Comparison of ENCODE assay signal across 23 cellular contexts in the genomic region with DNA sequence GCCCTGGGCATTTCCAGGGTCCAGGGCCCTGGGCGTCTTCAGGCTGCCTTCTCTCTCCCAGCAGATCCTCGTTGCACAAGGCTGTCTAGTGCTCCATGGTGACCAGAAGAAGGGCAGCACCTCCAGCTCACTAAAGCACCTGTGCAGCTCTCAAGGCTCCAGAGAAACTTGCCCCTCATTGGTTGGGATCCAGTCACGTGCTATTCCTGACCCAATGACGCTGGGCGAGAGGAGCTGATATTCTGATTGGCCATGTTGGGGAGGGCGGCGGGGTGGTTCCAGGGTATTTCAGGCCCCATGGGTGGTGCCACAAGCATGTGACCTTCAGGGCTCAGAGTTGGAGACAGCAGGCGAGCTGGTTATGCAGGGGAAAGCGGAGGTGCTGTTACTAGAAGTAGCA.
"Had no signal": no experiment of that assay in that cellular context is flagged by ENCODE, and none has a peak within 500 bp of the region (broad histone marks: within the 10 kb centered on the region; RNA-seq: fewer than 3 reads in every experiment).

No MANE protein-coding gene starts in this region.

- ATAC-seq: effector memory CD8-positive, alpha-beta T cell; esophagus mucosa; gastrocnemius medialis; heart right ventricle; left cardiac atrium; left lung; left ventricle myocardium superior; lower lobe of right lung had no signal

- H3K4me3 Mint-ChIP-seq: dendritic cell treated with granulocyte-macrophage colony-stimulating factor and Interleukin-4, amounts not matched to agents 40 ng/mL and 50 ng/mL, for 4 days; effector memory CD8-positive, alpha-beta T cell; endodermal cell had no signal

- DNase-seq: colonic mucosa; cortex of kidney; effector CD8-positive, alpha-beta T cell; effector memory CD8-positive, alpha-beta T cell; endodermal cell; erythroblast; esophagus squamous epithelium; foreskin fibroblast; foreskin melanocyte; gastrocnemius medialis; glutamatergic neuron; head of caudate nucleus; heart right ventricle; hippocampal formation; left cardiac atrium; left lung; left ventricle myocardium superior; lower lobe of right lung; mesenchymal stem cell; midbrain had no signal

- H3K36me3 ChIP-seq: colonic mucosa, esophagus squamous epithelium, gastrocnemius medialis, heart right ventricle, left lung, lower lobe of right lung had no signal

- H3K27me3 Mint-ChIP-seq: dendritic cell treated with granulocyte-macrophage colony-stimulating factor and Interleukin-4, amounts not matched to agents 40 ng/mL and 50 ng/mL, for 4 days; effector memory CD8-positive, alpha-beta T cell had no signal

- H3K4me1 ChIP-seq: colonic mucosa, esophagus squamous epithelium, gastrocnemius medialis, heart right ventricle, left lung, lower lobe of right lung had no signal

- H3K27me3 ChIP-seq: colonic mucosa, esophagus squamous epithelium, gastrocnemius medialis, heart right ventricle, left lung had no signal

- H3K27ac Mint-ChIP-seq: dendritic cell treated with granulocyte-macrophage colony-stimulating factor and Interleukin-4, amounts not matched to agents 40 ng/mL and 50 ng/mL, for 4 days; effector memory CD8-positive, alpha-beta T cell; endodermal cell had no signal

- H3K9me3 ChIP-seq: colonic mucosa, esophagus squamous epithelium, gastrocnemius medialis, left lung, lower lobe of right lung had no signal

- H3K4me3 ChIP-seq: colonic mucosa, esophagus squamous epithelium, gastrocnemius medialis, heart right ventricle, left lung, lower lobe of right lung had no signal

- H3K27ac ChIP-seq: colonic mucosa, epithelial cell of prostate, esophagus squamous epithelium, gastrocnemius medialis, heart right ventricle, left lung, lower lobe of right lung had no signal
